In the genomic region with DNA sequence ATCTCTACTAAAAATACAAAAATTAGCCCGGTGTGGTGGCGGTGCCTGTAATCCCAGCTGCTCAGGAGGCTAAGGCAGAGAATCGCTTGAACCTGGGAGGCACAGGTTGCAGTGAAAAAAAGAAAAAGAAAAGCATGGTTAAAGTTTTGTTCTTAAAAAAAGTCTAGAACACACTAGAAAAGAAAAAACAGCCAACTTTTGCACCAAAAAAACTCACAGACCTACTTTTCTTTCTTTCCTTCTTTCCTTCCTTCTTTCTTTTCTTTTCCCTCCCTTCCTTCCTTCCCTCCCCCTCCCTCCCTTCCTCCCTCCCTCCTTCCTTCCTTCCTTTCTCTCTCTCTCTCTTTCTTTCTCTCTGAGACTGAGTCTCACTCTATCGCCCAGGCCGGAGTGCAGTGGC, we compare ENCODE assay signal across 29 cellular contexts.
"Had no signal": no experiment of that assay in that cellular context is flagged by ENCODE, and none has a peak within 500 bp of the region (broad histone marks: within the 10 kb centered on the region; RNA-seq: fewer than 3 reads in every experiment).

No MANE protein-coding gene starts in this region.

- H3K27me3 ChIP-seq: colonic mucosa, dorsolateral prefrontal cortex, esophagus muscularis mucosa, esophagus squamous epithelium, foreskin keratinocyte, gastrocnemius medialis, gastroesophageal sphincter, heart left ventricle, heart right ventricle had no signal

- ATAC-seq: effector memory CD8-positive, alpha-beta T cell; esophagus mucosa; foreskin keratinocyte; gastrocnemius medialis; gastroesophageal sphincter; heart left ventricle; heart right ventricle had no signal

- H3K9me3 Mint-ChIP-seq: dendritic cell treated with granulocyte-macrophage colony-stimulating factor and Interleukin-4, amounts not matched to agents 40 ng/mL and 50 ng/mL, for 4 days; effector memory CD8-positive, alpha-beta T cell had no signal

- H3K4me1 ChIP-seq: colonic mucosa, esophagus muscularis mucosa, gastroesophageal sphincter had no signal

- H3K9me3 ChIP-seq: colonic mucosa, esophagus muscularis mucosa, esophagus squamous epithelium, gastrocnemius medialis had no signal

- H3K4me3 Mint-ChIP-seq: dendritic cell treated with granulocyte-macrophage colony-stimulating factor and Interleukin-4, amounts not matched to agents 40 ng/mL and 50 ng/mL, for 4 days; effector memory CD8-positive, alpha-beta T cell; endodermal cell had no signal

- H3K4me3 ChIP-seq: colonic mucosa, coronary artery, dorsolateral prefrontal cortex, esophagus muscularis mucosa, esophagus squamous epithelium, gastrocnemius medialis, gastroesophageal sphincter, heart left ventricle, heart right ventricle had no signal

- H3K27me3 Mint-ChIP-seq: dendritic cell treated with granulocyte-macrophage colony-stimulating factor and Interleukin-4, amounts not matched to agents 40 ng/mL and 50 ng/mL, for 4 days; effector memory CD8-positive, alpha-beta T cell had no signal

- H3K36me3 ChIP-seq: colonic mucosa, esophagus muscularis mucosa, esophagus squamous epithelium, gastrocnemius medialis, gastroesophageal sphincter, heart left ventricle, heart right ventricle had no signal

- DNase-seq: colonic mucosa; cortex of kidney; dermis blood vessel endothelial cell; dorsolateral prefrontal cortex; effector CD4-positive, alpha-beta T cell; effector CD8-positive, alpha-beta T cell; effector memory CD4-positive, alpha-beta T cell; effector memory CD8-positive, alpha-beta T cell; endodermal cell; erythroblast; esophagus squamous epithelium; foreskin fibroblast; foreskin keratinocyte; foreskin melanocyte; gastrocnemius medialis; glutamatergic neuron; head of caudate nucleus; heart left ventricle; heart right ventricle had no signal

- H3K27ac ChIP-seq: colonic mucosa, coronary artery, dorsolateral prefrontal cortex, epithelial cell of prostate, esophagus muscularis mucosa, esophagus squamous epithelium, foreskin keratinocyte, gastrocnemius medialis, gastroesophageal sphincter, heart left ventricle, heart right ventricle had no signal

- H3K27ac Mint-ChIP-seq: dendritic cell treated with granulocyte-macrophage colony-stimulating factor and Interleukin-4, amounts not matched to agents 40 ng/mL and 50 ng/mL, for 4 days; effector memory CD8-positive, alpha-beta T cell had no signal

- FAIRE-seq: colon, endometrium, endothelial cell of umbilical vein, frontal cortex had no signal
